In genomic region chr7:31111109-31111451, GRCh38 we compare ENCODE assay signal across 32 cellular contexts. TPM values are rescaled to one million over a fixed set of nuclear protein-coding genes. Genes with fewer than 3 reads are reported as not detected.
"Had no signal": no experiment of that assay in that cellular context is flagged by ENCODE, and none has a peak within 500 bp of the region (broad histone marks: within the 10 kb centered on the region; RNA-seq: fewer than 3 reads in every experiment).

No MANE protein-coding gene starts in this region.

- DNase-seq: activated CD4-positive, alpha-beta T cell treated with anti-CD3 and anti-CD28 coated beads for 1 hour; activated CD4-positive, alpha-beta T cell treated with anti-CD3 and anti-CD28 coated beads for 4 hours; activated CD4-positive, alpha-beta T cell treated with anti-CD3 and anti-CD28 coated beads, Interleukin-2, amount 10 ng/mL, durations not matched to agents 7 days and 5 days; activated CD4-positive, alpha-beta T cell treated with anti-CD3 and anti-CD28 coated beads, Interleukin-2, amount 50 U/mL, for 4 hours; activated CD8-positive, alpha-beta memory T cell treated with anti-CD3 and anti-CD28 coated beads, Interleukin-2, amount 50 U/mL, for 4 hours; activated gamma-delta T cell; activated naive CD4-positive, alpha-beta T cell; activated naive CD4-positive, alpha-beta T cell treated with anti-CD3 and anti-CD28 coated beads, Interleukin-2, amount 10 ng/mL, durations not matched to agents 7 days and 5 days; activated naive CD8-positive, alpha-beta T cell treated with anti-CD3 and anti-CD28 coated beads, Interleukin-2, amount 10 ng/mL, durations not matched to agents 7 days and 5 days; activated T-cell treated with anti-CD3 and anti-CD28 coated beads, Interleukin-2, amount 50 U/mL, for 1 hour; activated T-cell treated with anti-CD3 and anti-CD28 coated beads, Interleukin-2, amount 50 U/mL, for 48 hours; central memory CD4-positive, alpha-beta T cell; cerebellar nuclear complex; colonic mucosa; effector memory CD8-positive, alpha-beta T cell; erythroblast; esophagus squamous epithelium; foreskin melanocyte; T-helper 2 cell had no signal

- H3K27me3 ChIP-seq: ascending aorta, breast epithelium, colonic mucosa, esophagus squamous epithelium, gastroesophageal sphincter had no signal

- H3K27ac ChIP-seq: ascending aorta, breast epithelium, cardiac muscle cell, colonic mucosa, esophagus squamous epithelium, gastroesophageal sphincter, VCaP had no signal

- H3K4me3 ChIP-seq: ascending aorta, breast epithelium, cardiac muscle cell, colonic mucosa, esophagus squamous epithelium, gastroesophageal sphincter had no signal

- ATAC-seq: activated naive CD4-positive, alpha-beta T cell treated with anti-CD3 and anti-CD28 coated beads, Interleukin-2, amount 50 U/mL, for 72 hours; effector memory CD8-positive, alpha-beta T cell; gastroesophageal sphincter; WTC11 had no signal

- H3K4me1 ChIP-seq: ascending aorta, breast epithelium, colonic mucosa, esophagus squamous epithelium, gastroesophageal sphincter had no signal

- H3K9me3 ChIP-seq: ascending aorta, breast epithelium, colonic mucosa, esophagus squamous epithelium, gastroesophageal sphincter had no signal

- H3K36me3 ChIP-seq: ascending aorta, breast epithelium, cardiac muscle cell, colonic mucosa, esophagus squamous epithelium, gastroesophageal sphincter had no signal

RNA-seq across cellular contexts. Expression of gene ADCYAP1R1, which starts 59.0 kb away (rescaled TPM):
- total RNA-seq: activated CD4-positive, alpha-beta memory T cell treated with anti-CD3 and anti-CD28 coated beads, Interleukin-2, amount 10 ng/mL, durations not matched to agents 7 days and 5 days; activated CD4-positive, alpha-beta T cell treated with anti-CD3 and anti-CD28 coated beads, Interleukin-2, amount 10 ng/mL, durations not matched to agents 7 days and 5 days; activated naive CD4-positive, alpha-beta T cell treated with anti-CD3 and anti-CD28 coated beads, Interleukin-2, amount 50 U/mL, for 72 hours; activated naive CD8-positive, alpha-beta T cell treated with anti-CD3 and anti-CD28 coated beads, Interleukin-2, amount 10 ng/mL, durations not matched to agents 7 days and 5 days; activated T-helper 1 cell treated with anti-CD3 and anti-CD28 coated beads, Interleukin-12 subunit alpha, Interleukin-12 subunit beta, Interleukin-2, Interleukin-4 antibody, amounts not matched to agents 30 ng/mL and 10 ng/mL and 1 ng/mL, durations not matched to agents 14 hours and 24 hours and 36 hours; fibroblast of lung; fibroblast of villous mesenchyme; glomerular endothelial cell; T-helper 1 cell treated with Interleukin-12 subunit alpha and Interleukin-12 subunit beta and Interleukin-4 antibody, amounts not matched to agents 30 ng/mL and 1 ng/mL, for 36 hours had no signal
